In genomic region chr6:27066381-27066780, GRCh38 we compare ENCODE assay signal across 17 cellular contexts.
"Had no signal": no experiment of that assay in that cellular context is flagged by ENCODE, and none has a peak within 500 bp of the region (broad histone marks: within the 10 kb centered on the region; RNA-seq: fewer than 3 reads in every experiment).

No MANE protein-coding gene starts in this region.

- H3K36me3 Mint-ChIP-seq: activated naive CD8-positive, alpha-beta T cell treated with anti-CD3 and anti-CD28 coated beads, Interleukin-2, amount 10 ng/mL, durations not matched to agents 7 days and 5 days; T-cell had no signal

- DNase-seq: activated CD4-positive, alpha-beta T cell treated with anti-CD3 and anti-CD28 coated beads for 48 hours; activated CD8-positive, alpha-beta memory T cell treated with anti-CD3 and anti-CD28 coated beads, Interleukin-2, amount 50 U/mL, for 48 hours; activated CD8-positive, alpha-beta T cell treated with anti-CD3 and anti-CD28 coated beads, Interleukin-2, amount 10 ng/mL, durations not matched to agents 7 days and 5 days; activated naive CD8-positive, alpha-beta T cell treated with anti-CD3 and anti-CD28 coated beads, Interleukin-2, amount 10 ng/mL, durations not matched to agents 7 days and 5 days; effector CD8-positive, alpha-beta T cell; gastrocnemius medialis; mesenchymal stem cell; nephron progenitor cell; pancreas; stimulated activated CD4-positive, alpha-beta T cell treated with anti-CD3 and anti-CD28 coated beads, Interleukin-4, amount 100 ng/mL, for 24 hours; T-cell; thyroid gland had no signal

- H3K27ac ChIP-seq: ascending aorta, gastrocnemius medialis, thyroid gland, vagina had no signal

- ATAC-seq: activated CD8-positive, alpha-beta T cell treated with anti-CD3 and anti-CD28 coated beads, Interleukin-2, amount 10 ng/mL, durations not matched to agents 7 days and 5 days; gastrocnemius medialis; left lobe of liver; T-cell had no signal

- H3K27me3 ChIP-seq: ascending aorta, pancreas, thyroid gland, vagina had no signal

- H3K36me3 ChIP-seq: ascending aorta, gastrocnemius medialis, pancreas, thyroid gland, vagina had no signal

- H3K9me3 Mint-ChIP-seq: activated naive CD8-positive, alpha-beta T cell treated with anti-CD3 and anti-CD28 coated beads, Interleukin-2, amount 10 ng/mL, durations not matched to agents 7 days and 5 days; nephron progenitor cell; stimulated activated naive CD8-positive, alpha-beta T cell treated with anti-CD3 and anti-CD28 coated beads, Interleukin-15, Interleukin-2, amounts not matched to agents 100 ng/mL and 50 ng/mL, for 24 hours; T-cell had no signal

- H3K4me3 ChIP-seq: ascending aorta, gastrocnemius medialis, pancreas, thyroid gland, vagina had no signal

- H3K4me1 Mint-ChIP-seq: activated naive CD8-positive, alpha-beta T cell treated with anti-CD3 and anti-CD28 coated beads, Interleukin-2, amount 10 ng/mL, durations not matched to agents 7 days and 5 days; T-cell had no signal

- H3K9me3 ChIP-seq: ascending aorta, gastrocnemius medialis, pancreas, thyroid gland, vagina had no signal

- H3K27ac Mint-ChIP-seq: activated CD8-positive, alpha-beta T cell treated with anti-CD3 and anti-CD28 coated beads, Interleukin-2, amount 10 ng/mL, durations not matched to agents 7 days and 5 days; activated naive CD8-positive, alpha-beta T cell treated with anti-CD3 and anti-CD28 coated beads, Interleukin-2, amount 10 ng/mL, durations not matched to agents 7 days and 5 days; nephron progenitor cell; stimulated activated naive CD8-positive, alpha-beta T cell treated with anti-CD3 and anti-CD28 coated beads, Interleukin-15, Interleukin-2, amounts not matched to agents 100 ng/mL and 50 ng/mL, for 24 hours; T-cell had no signal

- H3K4me1 ChIP-seq: ascending aorta, gastrocnemius medialis, pancreas, thyroid gland, vagina had no signal

- H3K4me3 Mint-ChIP-seq: activated CD8-positive, alpha-beta T cell treated with anti-CD3 and anti-CD28 coated beads, Interleukin-2, amount 10 ng/mL, durations not matched to agents 7 days and 5 days; activated naive CD8-positive, alpha-beta T cell treated with anti-CD3 and anti-CD28 coated beads, Interleukin-2, amount 10 ng/mL, durations not matched to agents 7 days and 5 days; nephron progenitor cell; stimulated activated naive CD8-positive, alpha-beta T cell treated with anti-CD3 and anti-CD28 coated beads, Interleukin-15, Interleukin-2, amounts not matched to agents 100 ng/mL and 50 ng/mL, for 24 hours; T-cell had no signal

- FAIRE-seq: colon, pancreas had no signal
